In the genomic region with DNA sequence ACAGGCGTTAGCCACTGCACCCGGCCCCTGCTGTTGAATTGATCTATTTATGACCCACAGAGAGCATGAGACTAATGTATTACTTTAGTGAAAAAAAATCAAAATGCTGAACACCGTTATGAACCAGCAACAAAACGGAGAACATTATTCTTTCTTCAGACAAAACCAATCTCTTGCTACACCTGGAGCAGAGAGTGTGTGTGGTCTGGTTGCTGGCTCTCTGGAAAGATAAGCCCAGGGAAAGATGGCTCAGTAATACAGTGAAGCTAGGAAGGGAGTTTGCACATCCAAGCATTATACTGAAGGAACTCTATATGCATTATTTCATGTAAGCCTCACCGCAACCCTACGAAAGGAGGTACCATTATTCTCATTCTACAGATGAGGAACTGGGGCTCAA, we compare ENCODE assay signal across 1 cellular context.
TF ChIP-seq lines count a peak whose summit lies in the region.

No MANE protein-coding gene starts in this region.

TF ChIP-seq in GM12878, 131 proteins besides CTCF, POLR2A, EP300 and RAD21 (continued from another document):
- no peak for TF ChIP-seq IRF5 (IDR thresholded peaks at IDR 0.05; ENCODE audit: borderline replicate concordance)
TF ChIP-seq in GM12878: peak in this region for 0.
